In the genomic region with DNA sequence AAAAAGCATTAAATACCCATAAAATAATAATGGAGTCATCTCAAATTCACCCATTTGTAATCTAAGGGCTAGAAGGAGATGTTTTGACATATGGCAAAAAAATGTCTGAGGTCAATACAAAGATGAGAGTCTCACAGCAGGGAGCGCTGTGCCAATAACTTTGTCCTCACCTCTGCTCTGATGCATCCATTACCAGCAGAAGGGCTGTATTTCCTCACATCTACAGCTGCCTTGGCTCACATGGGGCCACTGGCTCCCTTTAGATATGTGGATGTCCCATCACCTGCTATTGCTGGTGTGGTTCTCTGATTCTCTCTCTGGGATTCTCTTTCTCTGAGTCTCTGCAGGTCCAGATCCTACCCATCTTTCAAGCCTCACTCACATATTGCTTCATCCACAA, we compare ENCODE assay signal across 16 cellular contexts.
DNase-seq lines count a peak whose midpoint lies in the region; ATAC-seq, FAIRE-seq and TF ChIP-seq lines count a peak whose summit lies in the region.
"Had no signal": no experiment of that assay in that cellular context is flagged by ENCODE, and none has a peak within 500 bp of the region (broad histone marks: within the 10 kb centered on the region; RNA-seq: fewer than 3 reads in every experiment).

No MANE protein-coding gene starts in this region.

- ATAC-seq in stimulated activated naive CD8-positive, alpha-beta T cell treated with anti-CD3 and anti-CD28 coated beads, Interleukin-15, amount 100 ng/mL, for 72 hours = no peak
- peak; percentile 50 for ATAC-seq in K562
- ATAC-seq: left colon had no signal

- BruUV-seq in K562 (replicated peaks; lab: Mats Ljungman, UMichigan) = no TSS peak

- H2AFZ ChIP-seq in K562 (ENCODE audit: low read depth, low read length) = no peak overlapping the region

- H3K4me2 ChIP-seq in K562 (ENCODE audit: insufficient read depth, low read length) = no peak overlapping the region

- no peaks in the 10 kb centered on the region for H3K4me1 ChIP-seq in K562 (replicated peaks in 1 of 2; ENCODE audit: control insufficient read depth in 2 of 2, insufficient read depth in 2 of 2, low read length in 2 of 2)
- H3K4me1 ChIP-seq: BE2C had no signal

- no peak for TF ChIP-seq POLR2A in NB4 (IDR thresholded peaks at IDR 0.05; ENCODE audit: extremely low read depth, insufficient read length)
- no peak for TF ChIP-seq POLR2A in K562 (conservative IDR thresholded peaks at IDR 0.05)

- no peak for TF ChIP-seq CTCF in NB4 (IDR thresholded peaks at IDR 0.05; ENCODE audit: low read depth, low read length)
- no peak for TF ChIP-seq CTCF in K562 (IDR thresholded peaks at IDR 0.05 in 2 of 3, conservative IDR thresholded peaks at IDR 0.05 in 1 of 3; ENCODE audit: insufficient read depth in 2 of 3, low read depth in 1 of 3, low read length in 3 of 3)

- POLR2A ChIA-PET in K562 (lab: Yijun Ruan, JAX) = interaction anchor here (0.8 to 1.1 kb wide), 2 partner anchors 18 to 24 kb away, joined by 3 to 4 read pairs; no protein-coding TSS in a partner anchor

- H3K27me3 Mint-ChIP-seq in stimulated activated naive CD8-positive, alpha-beta T cell treated with anti-CD3 and anti-CD28 coated beads, Interleukin-15, Interleukin-2, amounts not matched to agents 100 ng/mL and 50 ng/mL, for 24 hours = no peaks in the 10 kb centered on the region
- no peaks in the 10 kb centered on the region for H3K27me3 Mint-ChIP-seq in stimulated activated naive CD8-positive, alpha-beta T cell treated with anti-CD3 and anti-CD28 coated beads, Interleukin-15, amount 100 ng/mL, for 72 hours
- H3K27me3 Mint-ChIP-seq: activated B cell treated with CpG ODN at 0.5 μM for 24 hours; central memory CD8-positive, alpha-beta T cell had no signal

- no peak for DNase-seq in stimulated activated naive CD8-positive, alpha-beta T cell treated with anti-CD3 and anti-CD28 coated beads, Interleukin-15, amount 100 ng/mL, for 72 hours
- DNase-seq in NB4 (ENCODE audit: low read depth) (peak; percentile 15), K562 (ENCODE audit: extremely low read depth in 1 of 4, low spot score in 3 of 4) (peak in 1 of 4 experiments; percentile 11), hypothalamus (lab: John Stamatoyannopoulos, UW) (no peak), NCI-H1092 (lab: John Stamatoyannopoulos, UW) (no peak), SK-N-DZ (ENCODE audit: low spot score) (no peak)
- DNase-seq: activated B cell treated with CpG ODN at 0.5 μM for 24 hours; activated CD8-positive, alpha-beta memory T cell treated with anti-CD3 and anti-CD28 coated beads, Interleukin-2, amount 50 U/mL, for 4 hours; BE2C; left colon; NCI-H1048; NCI-H774; stimulated activated CD4-positive, alpha-beta T cell treated with anti-CD3 and anti-CD28 coated beads, Interleukin-4, amount 100 ng/mL, for 24 hours had no signal

- no peaks in the 10 kb centered on the region for H3K9me3 ChIP-seq in K562 (replicated peaks; ENCODE audit: control insufficient read depth, insufficient read depth, low read depth, low read length)
- H3K9me3 ChIP-seq: BE2C had no signal

- CTCF ChIA-PET in K562 (lab: Yijun Ruan, JAX; ENCODE audit: low intra/inter-chr PET ratio) = no interaction called here

- intact Hi-C loops in K562 (cut with micrococcal nuclease) = no loop called here

- TF ChIP-seq EP300 in K562 (IDR thresholded peaks at IDR 0.05; ENCODE audit: low read length) = no peak

- WGBS in K562 (ENCODE audit: insufficient coverage, low coverage, missing lambda C conversion rate) = 100% methylated on average over 1 of the region's 1 CpG

- 0 out of 3 replicates have a peak, but pooled peaks cover 3% of the 10 kb centered on the region for H3K36me3 ChIP-seq in K562 (ENCODE audit: control insufficient read depth, insufficient read depth, low read length)
- H3K36me3 ChIP-seq: BE2C had no signal

- no peak overlapping the region for H3K9ac ChIP-seq in K562 (ENCODE audit: insufficient read depth in 1 of 2, low read depth in 2 of 2, low read length in 2 of 2)

- H3K27ac ChIP-seq in K562 (ENCODE audit: extremely low read depth, low read depth, low read length) = no peak overlapping the region
- H3K27ac ChIP-seq: RWPE1 had no signal

- H3K27ac Mint-ChIP-seq in stimulated activated naive CD8-positive, alpha-beta T cell treated with anti-CD3 and anti-CD28 coated beads, Interleukin-15, Interleukin-2, amounts not matched to agents 100 ng/mL and 50 ng/mL, for 24 hours = peak overlapping the region; percentile 91
- H3K27ac Mint-ChIP-seq in stimulated activated naive CD8-positive, alpha-beta T cell treated with anti-CD3 and anti-CD28 coated beads, Interleukin-15, amount 100 ng/mL, for 72 hours = peak overlapping the region in 1 of 2 donors; percentile 90
- H3K27ac Mint-ChIP-seq: activated B cell treated with CpG ODN at 0.5 μM for 24 hours had no signal

- H4K20me1 ChIP-seq in K562 (replicated peaks; ENCODE audit: control insufficient read depth, insufficient read depth, low read length) = no peaks in the 10 kb centered on the region

- no peaks in the 10 kb centered on the region for H3K27me3 ChIP-seq in K562 (ENCODE audit: control insufficient read depth in 2 of 2, insufficient read depth in 2 of 2, low read length in 2 of 2)
- H3K27me3 ChIP-seq: BE2C had no signal

- no peaks in the 10 kb centered on the region for H3K9me1 ChIP-seq in K562 (ENCODE audit: control insufficient read depth, insufficient read depth, low read length)

- TF ChIP-seq RAD21 in K562 (CRISPR knock-in tag; conservative IDR thresholded peaks at IDR 0.05 in 1 of 2, IDR thresholded peaks at IDR 0.05 in 1 of 2) = 0 out of 4 replicates have a peak, but pooled peaks of 1 of the 2 experiments have one; percentile 7

- no peak for FAIRE-seq in K562 (lab: Jason Lieb, UNC)

- peaks cover 68% of the 10 kb centered on the region for H3K4me1 Mint-ChIP-seq in stimulated activated naive CD8-positive, alpha-beta T cell treated with anti-CD3 and anti-CD28 coated beads, Interleukin-15, Interleukin-2, amounts not matched to agents 100 ng/mL and 50 ng/mL, for 24 hours (ENCODE audit: low read depth)
- peaks cover 64% of the 10 kb centered on the region for H3K4me1 Mint-ChIP-seq in stimulated activated naive CD8-positive, alpha-beta T cell treated with anti-CD3 and anti-CD28 coated beads, Interleukin-15, amount 100 ng/mL, for 72 hours

- no peak overlapping the region for H3K4me3 Mint-ChIP-seq in stimulated activated naive CD8-positive, alpha-beta T cell treated with anti-CD3 and anti-CD28 coated beads, Interleukin-15, Interleukin-2, amounts not matched to agents 100 ng/mL and 50 ng/mL, for 24 hours
- no peak overlapping the region for H3K4me3 Mint-ChIP-seq in stimulated activated naive CD8-positive, alpha-beta T cell treated with anti-CD3 and anti-CD28 coated beads, Interleukin-15, amount 100 ng/mL, for 72 hours
- H3K4me3 Mint-ChIP-seq: activated B cell treated with CpG ODN at 0.5 μM for 24 hours; central memory CD8-positive, alpha-beta T cell had no signal

- H3K4me3 ChIP-seq in NB4 (ENCODE audit: low read depth, low read length) (no peak overlapping the region), K562 (no peak overlapping the region)

- peaks cover 4% of the 10 kb centered on the region for H3K9me3 Mint-ChIP-seq in stimulated activated naive CD8-positive, alpha-beta T cell treated with anti-CD3 and anti-CD28 coated beads, Interleukin-15, Interleukin-2, amounts not matched to agents 100 ng/mL and 50 ng/mL, for 24 hours
- H3K9me3 Mint-ChIP-seq in stimulated activated naive CD8-positive, alpha-beta T cell treated with anti-CD3 and anti-CD28 coated beads, Interleukin-15, amount 100 ng/mL, for 72 hours = peaks cover 0 to 8% of the 10 kb centered on the region in 2 donors
- H3K9me3 Mint-ChIP-seq: activated B cell treated with CpG ODN at 0.5 μM for 24 hours; central memory CD8-positive, alpha-beta T cell had no signal

- no peaks in the 10 kb centered on the region for H3K79me2 ChIP-seq in K562 (ENCODE audit: control insufficient read depth, insufficient read depth, low read length)

- peaks cover 69% of the 10 kb centered on the region for H3K36me3 Mint-ChIP-seq in stimulated activated naive CD8-positive, alpha-beta T cell treated with anti-CD3 and anti-CD28 coated beads, Interleukin-15, Interleukin-2, amounts not matched to agents 100 ng/mL and 50 ng/mL, for 24 hours (ENCODE audit: low read depth)

- in situ Hi-C loops in K562 (cut with MboI) = no loop called here

TF ChIP-seq in K562, 482 proteins besides CTCF, POLR2A, EP300 and RAD21 (continues in another document):
- TF ChIP-seq ZNF274 (IDR thresholded peaks at IDR 0.05; ENCODE audit: borderline replicate concordance, low read depth, low read length) = no peak
- TF ChIP-seq, protein P1, sequence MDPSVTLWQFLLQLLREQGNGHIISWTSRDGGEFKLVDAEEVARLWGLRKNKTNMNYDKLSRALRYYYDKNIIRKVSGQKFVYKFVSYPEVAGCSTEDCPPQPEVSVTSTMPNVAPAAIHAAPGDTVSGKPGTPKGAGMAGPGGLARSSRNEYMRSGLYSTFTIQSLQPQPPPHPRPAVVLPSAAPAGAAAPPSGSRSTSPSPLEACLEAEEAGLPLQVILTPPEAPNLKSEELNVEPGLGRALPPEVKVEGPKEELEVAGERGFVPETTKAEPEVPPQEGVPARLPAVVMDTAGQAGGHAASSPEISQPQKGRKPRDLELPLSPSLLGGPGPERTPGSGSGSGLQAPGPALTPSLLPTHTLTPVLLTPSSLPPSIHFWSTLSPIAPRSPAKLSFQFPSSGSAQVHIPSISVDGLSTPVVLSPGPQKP (CRISPR knock-in tag; IDR thresholded peaks at IDR 0.05) = no peak
- no peak for TF ChIP-seq KLF10 (CRISPR knock-in tag; IDR thresholded peaks at IDR 0.05)
- TF ChIP-seq, protein P2, sequence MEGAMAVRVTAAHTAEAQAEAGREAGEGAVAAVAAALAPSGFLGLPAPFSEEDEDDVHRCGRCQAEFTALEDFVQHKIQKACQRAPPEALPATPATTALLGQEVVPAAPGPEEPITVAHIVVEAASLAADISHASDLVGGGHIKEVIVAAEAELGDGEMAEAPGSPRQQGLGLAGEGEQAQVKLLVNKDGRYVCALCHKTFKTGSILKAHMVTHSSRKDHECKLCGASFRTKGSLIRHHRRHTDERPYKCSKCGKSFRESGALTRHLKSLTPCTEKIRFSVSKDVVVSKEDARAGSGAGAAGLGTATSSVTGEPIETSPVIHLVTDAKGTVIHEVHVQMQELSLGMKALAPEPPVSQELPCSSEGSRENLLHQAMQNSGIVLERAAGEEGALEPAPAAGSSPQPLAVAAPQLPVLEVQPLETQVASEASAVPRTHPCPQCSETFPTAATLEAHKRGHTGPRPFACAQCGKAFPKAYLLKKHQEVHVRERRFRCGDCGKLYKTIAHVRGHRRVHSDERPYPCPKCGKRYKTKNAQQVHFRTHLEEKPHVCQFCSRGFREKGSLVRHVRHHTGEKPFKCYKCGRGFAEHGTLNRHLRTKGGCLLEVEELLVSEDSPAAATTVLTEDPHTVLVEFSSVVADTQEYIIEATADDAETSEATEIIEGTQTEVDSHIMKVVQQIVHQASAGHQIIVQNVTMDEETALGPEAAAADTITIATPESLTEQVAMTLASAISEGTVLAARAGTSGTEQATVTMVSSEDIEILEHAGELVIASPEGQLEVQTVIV (CRISPR knock-in tag; IDR thresholded peaks at IDR 0.05; ENCODE audit: borderline replicate concordance) = no peak
- no peak for TF ChIP-seq ZNF124 (CRISPR knock-in tag; IDR thresholded peaks at IDR 0.05)
